In genomic region chr4:127781303-127782024, GRCh38 we compare ENCODE assay signal across 8 cellular contexts. TPM values are rescaled to one million over a fixed set of nuclear protein-coding genes. Genes with fewer than 3 reads are reported as not detected.
DNase-seq lines count a peak whose midpoint lies in the region; ATAC-seq and TF ChIP-seq lines count a peak whose summit lies in the region.

No MANE protein-coding gene starts in this region.

- intact Hi-C loops in HCT116 (cut with micrococcal nuclease) = loop anchor here (1.0 kb wide), 1 partner anchor 184 kb away; the partner anchor contains the start of genes ABHD18 and MFSD8

- H3K9me3 ChIP-seq in HCT116 (ENCODE audit: control insufficient read depth in 1 of 2, insufficient read depth in 1 of 2, low read depth in 1 of 2, low read length in 2 of 2) (no peaks in the 10 kb centered on the region), MG63 (no peaks in the 10 kb centered on the region), stomach smooth muscle (ENCODE audit: control insufficient read depth in 2 of 2, low read length in 2 of 2) (no peaks in the 10 kb centered on the region)

- H3K27me3 ChIP-seq in HCT116 (ENCODE audit: insufficient read depth, low read length) (no peaks in the 10 kb centered on the region), MG63 (no peaks in the 10 kb centered on the region), stomach smooth muscle (ENCODE audit: control insufficient read depth in 1 of 2, insufficient read depth in 2 of 2, low read length in 2 of 2) (no peaks in the 10 kb centered on the region)

- H3K79me2 ChIP-seq in HCT116 (ENCODE audit: insufficient read depth, low read length) = peaks cover 34% of the 10 kb centered on the region

- RAD21 ChIA-PET in HCT116 (lab: Charles Lee; ENCODE audit: low non-redundant PET in 1 of 2, low total read pairs in 2 of 2, uncharacterized antibody in 2 of 2, unreplicated experiment in 2 of 2) = no interaction called here

- H3K27ac ChIP-seq in HCT116 (ENCODE audit: low read depth, low read length) = peak overlapping the region; percentile 28; the same call in 1 of the 2 replicates
- peak overlapping the region; percentile 77 for H3K27ac ChIP-seq in stomach smooth muscle (ENCODE audit: low read length)

- H3K4me1 ChIP-seq in HCT116 (ENCODE audit: control insufficient read depth in 1 of 2, insufficient read depth in 2 of 2, low read length in 2 of 2) = peaks cover 11 to 27% of the 10 kb centered on the region in 2 experiments; a peak in 3 of 4 replicates
- peaks cover 5% of the 10 kb centered on the region for H3K4me1 ChIP-seq in stomach smooth muscle (ENCODE audit: control insufficient read depth, insufficient read depth, low read length)

- H3K4me3 ChIP-seq in HCT116 (replicated peaks in 1 of 2; ENCODE audit: low read depth in 1 of 2, low read length in 2 of 2) (peak overlapping the region; percentile 71 to 83), MG63 (peak overlapping the region; percentile 62), stomach smooth muscle (ENCODE audit: low read length in 2 of 2) (peak overlapping the region; percentile 98 to 99)

- DNase-seq in HCT116 (ENCODE audit: low read depth, low spot score) = no peak
- no peak for DNase-seq in MG63
- peak; percentile 49 for DNase-seq in cerebellum (ENCODE audit: low spot score)
- peak; percentile 80 for DNase-seq in left kidney (ENCODE audit: low read depth, low spot score)
- DNase-seq in NCI-H524 treated with DMSO at 0.1 percent for 48 hours (lab: John Stamatoyannopoulos, UW) = no peak
- DNase-seq in stimulated activated naive CD4-positive, alpha-beta T cell (lab: John Stamatoyannopoulos, UW) = no peak

- no peaks in the 10 kb centered on the region for H4K20me1 ChIP-seq in HCT116 (ENCODE audit: insufficient read depth)

- H3K9me2 ChIP-seq in HCT116 (ENCODE audit: insufficient read depth) = no peaks in the 10 kb centered on the region

- H3K36me3 ChIP-seq in HCT116 (ENCODE audit: control insufficient read depth in 1 of 2, insufficient read depth in 2 of 2, low read length in 2 of 2) = no peaks in the 10 kb centered on the region
- H3K36me3 ChIP-seq in MG63 = no peaks in the 10 kb centered on the region
- no peaks in the 10 kb centered on the region for H3K36me3 ChIP-seq in stomach smooth muscle (ENCODE audit: control insufficient read depth in 2 of 2, insufficient read depth in 2 of 2, low read length in 2 of 2)

- H3K9ac ChIP-seq in HCT116 (ENCODE audit: low read length) (peak overlapping the region; percentile 69), stomach smooth muscle (ENCODE audit: low read length in 2 of 2) (peak overlapping the region; percentile 88 to 96)

- H2AFZ ChIP-seq in HCT116 (ENCODE audit: low read depth, low read length, poor library complexity, severe bottlenecking) = no peak overlapping the region

- BruUV-seq in HCT116 (replicated peaks; lab: Mats Ljungman, UMichigan) = no TSS peak

- CTCF ChIA-PET in HCT116 (lab: Charles Lee) = no interaction called here

- H3K4me2 ChIP-seq in HCT116 (ENCODE audit: low read length) = peak overlapping the region; percentile 93

- no peak for TF ChIP-seq CTCF in HCT116 (IDR thresholded peaks at IDR 0.05 in 2 of 3, conservative IDR thresholded peaks at IDR 0.05 in 1 of 3; ENCODE audit: borderline replicate concordance in 1 of 3, insufficient read depth in 1 of 3, low read depth in 2 of 3, low read length in 2 of 3)

- POLR2A ChIA-PET in HCT116 (lab: Charles Lee) = interaction anchor here (1.2 to 1.3 kb wide), 2 partner anchors 94 to 183 kb away, joined by 3 to 4 read pairs; partner anchors contain the start of genes ABHD18 and MFSD8

- peak; percentile 39 for ATAC-seq in GM18498 (IDR thresholded peaks at IDR 0.05; ENCODE audit: unreplicated experiment)
- ATAC-seq in HCT116 = peak; percentile 6

- TF ChIP-seq POLR2A in HCT116 (IDR thresholded peaks at IDR 0.05; ENCODE audit: borderline replicate concordance, extremely low read depth, insufficient read depth, insufficient read length) = no peak

- no peak for TF ChIP-seq RAD21 in HCT116 (IDR thresholded peaks at IDR 0.05; ENCODE audit: low read depth)

TF ChIP-seq in HCT116, 20 proteins besides CTCF, POLR2A, EP300 and RAD21:
- TF ChIP-seq YY1 (IDR thresholded peaks at IDR 0.05; ENCODE audit: extremely low read depth, insufficient replicate concordance, low read depth, low read length) = no peak
- TF ChIP-seq CEBPB (IDR thresholded peaks at IDR 0.05; ENCODE audit: low read depth) = no peak
- no peak for TF ChIP-seq TCF7L2 (IDR thresholded peaks at IDR 0.05; ENCODE audit: borderline replicate concordance, extremely low read depth, insufficient read depth, insufficient read length)
- no peak for TF ChIP-seq REST (IDR thresholded peaks at IDR 0.05; ENCODE audit: low read depth)
- TF ChIP-seq MAX (IDR thresholded peaks at IDR 0.05) = peak; percentile 22; the same call in 1 of the 2 replicates
- no peak for TF ChIP-seq CBX3 (IDR thresholded peaks at IDR 0.05; ENCODE audit: low read depth)

RNA-seq across cellular contexts. Expression of gene HSPA4L, which starts 0.7 kb away (rescaled TPM):
- 18.6 TPM for total RNA-seq in HCT116 (2021; ENCODE audit: unreplicated experiment)
- polyA plus RNA-seq in HCT116 (2012) = 4.8 and 6.5 TPM in 2 replicates
- total RNA-seq in MG63 (2014; rRNA removed; shearing (Covaris generic); ENCODE audit: low replicate concordance) = 3.9 and 6.2 TPM in 2 replicates
- total RNA-seq in cerebellum = 12.2 TPM

RNA-seq across cellular contexts. Expression of gene SLC25A31, which starts 51.3 kb away (rescaled TPM):
- total RNA-seq in HCT116 (2021; ENCODE audit: unreplicated experiment) (not detected), cerebellum (not detected)
- polyA plus RNA-seq in HCT116 (2012) = not detected in 2 replicates
- not detected in 2 replicates for total RNA-seq in MG63 (2014; rRNA removed; shearing (Covaris generic); ENCODE audit: low replicate concordance)

Comparison
In these comparisons a context has a peak if more than half of its experiments do, and no peak if none do; other contexts are left out.
1. DNase-seq: peak in cerebellum (single experiment) and left kidney (single experiment); none in HCT116 (single experiment), MG63 (single experiment), NCI-H524 treated with DMSO at 0.1 percent for 48 hours (single experiment) and stimulated activated naive CD4-positive, alpha-beta T cell (0 of 6).
2. Peak in every context shown above with its lines, with median percentiles within 50 percentile points of each other: H3K4me3 ChIP-seq.